20 cellular contexts compared by ENCODE assay signal in the genomic region with DNA sequence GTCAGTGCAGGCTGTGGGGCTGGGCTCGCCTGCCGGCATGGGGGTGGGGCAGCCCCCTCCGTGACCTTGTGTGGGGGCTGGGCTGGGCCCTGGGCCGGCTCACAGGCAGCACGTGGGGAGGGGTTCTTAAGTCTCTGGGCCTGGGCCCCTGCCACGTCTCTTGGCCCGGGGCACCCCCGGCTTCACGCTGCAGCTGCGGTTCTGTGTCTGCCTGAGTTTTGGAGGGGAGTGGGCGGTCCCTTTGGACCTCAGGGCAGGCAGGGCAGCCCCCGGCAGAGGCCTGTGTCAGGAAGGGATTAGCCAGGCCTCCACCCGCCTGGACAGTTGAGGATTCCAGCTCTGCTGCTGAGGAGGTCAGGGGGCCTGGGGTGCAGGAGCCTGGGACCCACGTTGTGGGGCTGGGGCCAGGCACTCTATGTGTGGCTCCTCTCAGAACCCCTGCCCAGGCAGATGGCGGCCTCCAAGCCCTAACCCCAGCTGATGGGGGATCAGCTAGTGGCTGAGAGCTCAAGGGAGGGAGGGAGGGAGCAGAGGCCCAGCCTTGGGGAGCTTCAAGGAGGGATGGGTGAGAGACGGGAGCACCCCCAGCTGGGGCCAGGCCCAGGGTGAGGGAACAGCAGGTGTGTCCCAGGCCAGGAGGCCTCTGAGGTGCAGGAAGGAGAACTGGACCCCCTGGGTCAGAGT. TPM values are rescaled to one million over a fixed set of nuclear protein-coding genes. Genes with fewer than 3 reads are reported as not detected.
"Had no signal": no experiment of that assay in that cellular context is flagged by ENCODE, and none has a peak within 500 bp of the region (broad histone marks: within the 10 kb centered on the region; RNA-seq: fewer than 3 reads in every experiment).

No MANE protein-coding gene starts in this region.

- H3K27ac ChIP-seq: ascending aorta, breast epithelium, gastrocnemius medialis, heart right ventricle, lower lobe of right lung, pancreas, transverse colon, vagina had no signal

- H3K9me3 ChIP-seq: ascending aorta, breast epithelium, gastrocnemius medialis, heart right ventricle, lower lobe of right lung, pancreas, transverse colon, vagina had no signal

- H3K4me1 ChIP-seq: ascending aorta, breast epithelium, gastrocnemius medialis, lower lobe of right lung, pancreas, vagina had no signal

- DNase-seq: activated CD4-positive, CD25-positive, alpha-beta regulatory T cell treated with anti-CD3 and anti-CD28 coated beads, Interleukin-2, amount 50 U/mL, for 72 hours; activated naive CD4-positive, alpha-beta T cell treated with Interleukin-2 at 50 U/mL for 16 hours; activated naive CD8-positive, alpha-beta T cell treated with anti-CD3 and anti-CD28 coated beads, Interleukin-2, amount 50 U/mL, for 24 hours; cerebellar nuclear complex; effector memory CD4-positive, alpha-beta T cell; heart right ventricle; left colon; lower lobe of right lung; pancreas; stimulated activated CD4-positive, alpha-beta T cell treated with anti-CD3 and anti-CD28 coated beads, Interleukin-15, amount 100 ng/mL, for 24 hours; stimulated activated CD4-positive, alpha-beta T cell treated with anti-CD3 and anti-CD28 coated beads, Interleukin-4, amount 100 ng/mL, for 1 hour; stimulated activated naive B cell treated with anti-CD40 and anti-IgM and Interleukin-4, amounts not matched to agents 10 μg/mL and 1 μg/mL and 100 μg/mL, for 72 hours; T-helper 9 cell; transverse colon had no signal

- H3K36me3 ChIP-seq: ascending aorta, breast epithelium, gastrocnemius medialis, heart right ventricle, lower lobe of right lung, pancreas, transverse colon, vagina had no signal

- H3K4me3 ChIP-seq: ascending aorta, breast epithelium, gastrocnemius medialis, heart right ventricle, lower lobe of right lung, pancreas, transverse colon, vagina had no signal

- H3K27me3 ChIP-seq: ascending aorta, pancreas, vagina had no signal

- ATAC-seq: activated naive CD8-positive, alpha-beta T cell treated with anti-CD3 and anti-CD28 coated beads, Interleukin-2, amount 50 U/mL, for 24 hours; activated T-helper 17 cell treated with anti-CD3 and anti-CD28 coated beads, Interleukin-2, amount 50 U/mL, for 72 hours had no signal

RNA-seq across cellular contexts. Expression of a gene that starts 1.8 kb away (rescaled TPM):
- total RNA-seq: ascending aorta, gastrocnemius medialis had no signal

RNA-seq across cellular contexts. Expression of a gene that starts 55.8 kb away (rescaled TPM):
- total RNA-seq: activated T-helper 17 cell treated with anti-CD3 and anti-CD28 coated beads, Interleukin-2, amount 50 U/mL, for 72 hours; ascending aorta; breast epithelium; mesothelial cell of epicardium; vagina had no signal
